ENCODE assay signal across 25 cellular contexts in genomic region chr20:10656270-10656669, GRCh38. TPM values are rescaled to one million over a fixed set of nuclear protein-coding genes. Genes with fewer than 3 reads are reported as not detected.
A peak's percentile ranks its signal among the peaks of the same experiment; 100 is the strongest.
DNase-seq lines count a peak whose midpoint lies in the region; ATAC-seq, FAIRE-seq and TF ChIP-seq lines count a peak whose summit lies in the region.
"Had no signal": no experiment of that assay in that cellular context is flagged by ENCODE, and none has a peak within 500 bp of the region (broad histone marks: within the 10 kb centered on the region; RNA-seq: fewer than 3 reads in every experiment).

No MANE protein-coding gene starts in this region.

- WGBS in heart right ventricle, 2 donors: 69 to 76% methylated on average over 5 of the region's 5 CpGs
- 8 to 13% methylated on average over 5 of the region's 5 CpGs for WGBS in aorta, 2 donors

- peaks cover 70% of the 10 kb centered on the region for H4K20me1 ChIP-seq in keratinocyte (ENCODE audit: control insufficient read depth, extremely low read depth, insufficient read depth, low read length)

- H3K4me2 ChIP-seq in keratinocyte (ENCODE audit: control insufficient read depth, extremely low read depth, insufficient read depth, low read depth, low read length): peak overlapping the region; percentile 20

- peak overlapping the region; percentile 89 for H3K27ac ChIP-seq in cardiac muscle cell
- peak overlapping the region in 1 of 10 donors; percentile 74 for H3K27ac ChIP-seq in heart right ventricle
- H3K27ac ChIP-seq in keratinocyte (ENCODE audit: control insufficient read depth, insufficient read depth, low read length): peak overlapping the region; percentile 32
- peak overlapping the region; percentile 73 to 95 for H3K27ac ChIP-seq in aorta (ENCODE audit: low read depth in 1 of 2, low read length in 2 of 2)
- H3K27ac ChIP-seq in substantia nigra (ENCODE audit: low read depth, low read length, poor library complexity, severe bottlenecking): no peak overlapping the region
- H3K27ac ChIP-seq: 22Rv1 had no signal

- ATAC-seq in heart right ventricle (no peak), aorta (ENCODE audit: low FRiP score) (no peak)
- ATAC-seq: HCT116; K562; stimulated activated naive CD8-positive, alpha-beta T cell treated with anti-CD3 and anti-CD28 coated beads, Interleukin-15, amount 100 ng/mL, for 72 hours had no signal

- no peak overlapping the region for H2AFZ ChIP-seq in keratinocyte (ENCODE audit: control insufficient read depth, low read length)

- dilution Hi-C loops in keratinocyte (cut with MboI; ENCODE audit: extremely low pct_ligation_motif_present, low sequenced_read_pairs): no loop called here

- TF ChIP-seq CTCF in cardiac muscle cell (IDR thresholded peaks at IDR 0.05; ENCODE audit: low read depth, low read length) (no peak), heart right ventricle (IDR thresholded peaks at IDR 0.05) (no peak), keratinocyte (optimal IDR thresholded peaks at IDR 0.05 in 1 of 3, IDR thresholded peaks at IDR 0.05 in 1 of 3, conservative IDR thresholded peaks at IDR 0.05 in 1 of 3; ENCODE audit: extremely low read depth in 1 of 3, insufficient read depth in 2 of 3, low read length in 3 of 3) (no peak), progenitor cell of endocrine pancreas (IDR thresholded peaks at IDR 0.05; ENCODE audit: unreplicated experiment) (no peak)

- H3K36me3 ChIP-seq in cardiac muscle cell (peaks cover 18% of the 10 kb centered on the region), heart right ventricle (peaks cover 0 to 100% (median 33%) of the 10 kb centered on the region in 9 donors), keratinocyte (ENCODE audit: control insufficient read depth in 2 of 2, extremely low read depth in 1 of 2, insufficient read depth in 2 of 2, low read length in 2 of 2) (peaks cover 42 to 85% of the 10 kb centered on the region in 2 experiments), aorta (ENCODE audit: control insufficient read depth in 1 of 2, insufficient read depth in 2 of 2, low read length in 1 of 2) (peaks cover 0 to 16% of the 10 kb centered on the region in 2 donors)

- peaks cover 97% of the 10 kb centered on the region for H3K79me2 ChIP-seq in keratinocyte (ENCODE audit: control insufficient read depth, insufficient read depth, low read length)

- no peaks in the 10 kb centered on the region for H3K27me3 Mint-ChIP-seq in progenitor cell of endocrine pancreas

- intact Hi-C loops in heart right ventricle (cut with DNase I): loop anchor here in 2 of 10 donors (10.0 kb wide), 2 partner anchors 181 to 619 kb away; no protein-coding TSS in a partner anchor
- intact Hi-C loops in aorta (cut with DNase I): loop anchor here in 1 of 2 donors (10.0 kb wide), 1 partner anchor 61 kb away; no protein-coding TSS in a partner anchor

- no peak for DNase-seq in cardiac muscle cell (ENCODE audit: low read depth in 1 of 2, low spot score in 1 of 2)
- DNase-seq in heart right ventricle: no peak
- no peak for DNase-seq in keratinocyte (ENCODE audit: low read depth, low spot score)
- no peak for DNase-seq in progenitor cell of endocrine pancreas (ENCODE audit: low spot score, unreplicated experiment)
- no peak for DNase-seq in aorta
- no peak for DNase-seq in NCI-H2227 (lab: John Stamatoyannopoulos, UW; ENCODE audit: unreplicated experiment)
- DNase-seq in substantia nigra (lab: John Stamatoyannopoulos, UW): no peak
- no peak for DNase-seq in NCI-H524 (lab: John Stamatoyannopoulos, UW)
- DNase-seq: activated CD4-positive, alpha-beta T cell treated with anti-CD3 and anti-CD28 coated beads for 4 hours; activated effector memory CD4-positive, alpha-beta T cell treated with Interleukin-2 at 50 U/mL for 16 hours; activated T-cell treated with anti-CD3 and anti-CD28 coated beads for 4 hours; anterior cingulate cortex; CD4-positive, CD25-positive, alpha-beta regulatory T cell; dorsolateral prefrontal cortex; kidney glomerular epithelial cell; NCI-H1417 treated with DMSO at 0.1 percent for 48 hours; NCI-H2081 treated with DMSO at 0.1 percent for 48 hours; NCI-H82; stimulated activated naive CD8-positive, alpha-beta T cell treated with anti-CD3 and anti-CD28 coated beads, Interleukin-15, amount 100 ng/mL, for 72 hours; T-helper 2 cell had no signal

- H3K4me1 ChIP-seq in cardiac muscle cell (ENCODE audit: low read depth): peaks cover 64% of the 10 kb centered on the region
- peaks cover 19 to 100% (median 83%) of the 10 kb centered on the region in 9 donors for H3K4me1 ChIP-seq in heart right ventricle
- peaks cover 93% of the 10 kb centered on the region for H3K4me1 ChIP-seq in keratinocyte (ENCODE audit: control insufficient read depth, extremely low read depth, insufficient read depth, low read length)
- peaks cover 7 to 11% of the 10 kb centered on the region in 2 donors for H3K4me1 ChIP-seq in aorta (ENCODE audit: control insufficient read depth in 1 of 2, insufficient read depth in 2 of 2, low read length in 2 of 2)

- H3K9me3 Mint-ChIP-seq in progenitor cell of endocrine pancreas (ENCODE audit: low read depth): no peaks in the 10 kb centered on the region
- H3K9me3 Mint-ChIP-seq: central memory CD8-positive, alpha-beta T cell; stimulated activated naive CD8-positive, alpha-beta T cell treated with anti-CD3 and anti-CD28 coated beads, Interleukin-15, amount 100 ng/mL, for 72 hours had no signal

- H3K27ac Mint-ChIP-seq in progenitor cell of endocrine pancreas: peak overlapping the region; percentile 83
- H3K27ac Mint-ChIP-seq: activated naive CD8-positive, alpha-beta T cell; CD4-positive, CD25-positive, alpha-beta regulatory T cell had no signal

- no peak overlapping the region for H3K9ac ChIP-seq in keratinocyte (ENCODE audit: control insufficient read depth, extremely low read depth, insufficient read depth, low read length)

- no peak for FAIRE-seq in keratinocyte (lab: Jason Lieb, UNC)
- FAIRE-seq: K562 had no signal

- no peak overlapping the region for H3K4me3 Mint-ChIP-seq in progenitor cell of endocrine pancreas (ENCODE audit: low read depth)
- H3K4me3 Mint-ChIP-seq: activated naive CD8-positive, alpha-beta T cell; CD4-positive, CD25-positive, alpha-beta regulatory T cell; central memory CD8-positive, alpha-beta T cell; stimulated activated naive CD8-positive, alpha-beta T cell treated with anti-CD3 and anti-CD28 coated beads, Interleukin-15, amount 100 ng/mL, for 72 hours had no signal

- peaks cover 15% of the 10 kb centered on the region for H3K9me1 ChIP-seq in keratinocyte (ENCODE audit: control insufficient read depth, extremely low read depth, insufficient read depth, low read length)

- H3K27me3 ChIP-seq in cardiac muscle cell (no peaks in the 10 kb centered on the region), heart right ventricle (no peaks in the 10 kb centered on the region), keratinocyte (ENCODE audit: control insufficient read depth, extremely low read depth, insufficient read depth, low read length) (no peaks in the 10 kb centered on the region), aorta (ENCODE audit: control insufficient read depth in 1 of 2, insufficient read depth in 2 of 2, low read length in 1 of 2) (no peaks in the 10 kb centered on the region)
- H3K27me3 ChIP-seq: dorsolateral prefrontal cortex had no signal

- peaks cover 66% of the 10 kb centered on the region for H3K4me1 Mint-ChIP-seq in progenitor cell of endocrine pancreas (ENCODE audit: low read depth)
- H3K4me1 Mint-ChIP-seq: CD4-positive, CD25-positive, alpha-beta regulatory T cell; central memory CD8-positive, alpha-beta T cell; stimulated activated naive CD8-positive, alpha-beta T cell treated with anti-CD3 and anti-CD28 coated beads, Interleukin-15, amount 100 ng/mL, for 72 hours had no signal

- H3K36me3 Mint-ChIP-seq in progenitor cell of endocrine pancreas (ENCODE audit: insufficient read depth): peaks cover 70% of the 10 kb centered on the region
- H3K36me3 Mint-ChIP-seq: activated naive CD8-positive, alpha-beta T cell; CD4-positive, CD25-positive, alpha-beta regulatory T cell had no signal

- H3K9me3 ChIP-seq in cardiac muscle cell (ENCODE audit: low read depth): no peaks in the 10 kb centered on the region
- H3K9me3 ChIP-seq in heart right ventricle: no peaks in the 10 kb centered on the region
- no peaks in the 10 kb centered on the region for H3K9me3 ChIP-seq in keratinocyte (ENCODE audit: control insufficient read depth, low read depth, low read length)
- H3K9me3 ChIP-seq in aorta (ENCODE audit: control insufficient read depth, low read length): no peaks in the 10 kb centered on the region

- H3K4me3 ChIP-seq in cardiac muscle cell (no peak overlapping the region), heart right ventricle (no peak overlapping the region), keratinocyte (ENCODE audit: control insufficient read depth in 2 of 3, extremely low read depth in 1 of 3, insufficient read depth in 2 of 3, low read depth in 1 of 3, low read length in 3 of 3) (no peak overlapping the region), aorta (ENCODE audit: low read length in 2 of 2) (no peak overlapping the region)
- H3K4me3 ChIP-seq: dorsolateral prefrontal cortex, K562 had no signal

RNA-seq across cellular contexts. Expression of gene JAG1, which starts 17.5 kb away (rescaled TPM):
- total RNA-seq in cardiac muscle cell (45.3 and 53.2 TPM in 2 replicates), heart right ventricle (10 to 100 TPM; 23.0 to 38.2 (median 27.5) TPM), progenitor cell of endocrine pancreas (260 and 277 TPM in 2 replicates), aorta (100 to 1,000 TPM; 133 to 226 TPM)
- polyA plus RNA-seq in cardiac muscle cell (18.3 and 21.3 TPM in 2 replicates), heart right ventricle (10 to 100 TPM; 11.1 to 17.9 TPM), keratinocyte (82.1 to 117 TPM (median 84.2 TPM) in 3 replicates), aorta (100 to 1,000 TPM in 1 of 2 donors, 10 to 100 TPM in 1; 22.4 to 166 TPM)
- polyA plus RNA-seq in keratinocyte (2011; ENCODE audit: low read depth): 69.6 TPM
- polyA plus RNA-seq in keratinocyte (2011; cell fraction: cytosol; rRNA removed): 27.6 and 29.1 TPM in 2 replicates
- 356 and 357 TPM in 2 replicates for polyA plus RNA-seq in keratinocyte (2011; cell fraction: nucleus; rRNA removed)
- polyA plus RNA-seq in keratinocyte (2012; ENCODE audit: low replicate concordance): 37.1 and 115 TPM in 2 replicates
- 306 to 390 TPM (median 389 TPM) in 3 replicates for polyA minus RNA-seq in keratinocyte
- 89.8 TPM for polyA minus RNA-seq in keratinocyte (2011; cell fraction: cytosol; rRNA and poly(A)+ RNA removed)
- polyA minus RNA-seq in keratinocyte (2011; cell fraction: nucleus; rRNA and poly(A)+ RNA removed): 497 and 766 TPM in 2 replicates
